Comparison of ENCODE assay signal across 21 cellular contexts in the genomic region with DNA sequence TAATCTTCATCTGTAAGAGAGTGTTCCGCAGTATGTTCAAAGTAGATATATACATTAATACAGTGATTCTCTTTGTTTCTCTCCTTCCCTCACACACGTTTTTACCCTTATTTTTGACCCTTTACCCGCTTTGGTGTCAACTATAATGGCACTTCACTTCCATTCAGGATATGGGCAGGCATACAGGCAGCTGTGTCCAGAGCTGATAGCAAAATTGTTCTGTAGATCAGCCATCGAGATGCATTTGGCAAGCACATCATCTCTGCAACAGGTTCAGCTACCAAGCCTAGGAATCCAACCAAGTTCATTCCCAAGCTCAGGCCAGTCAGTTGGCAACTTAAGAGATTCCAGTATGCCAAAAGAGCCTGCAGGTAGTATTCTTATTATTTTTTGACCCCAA.
"Had no signal": no experiment of that assay in that cellular context is flagged by ENCODE, and none has a peak within 500 bp of the region (broad histone marks: within the 10 kb centered on the region; RNA-seq: fewer than 3 reads in every experiment).

No MANE protein-coding gene starts in this region.

- ATAC-seq: gastrocnemius medialis; left lung; naive thymus-derived CD4-positive, alpha-beta T cell; stimulated activated naive B cell treated with anti-CD40 and anti-IgM and Interleukin-4, amounts not matched to agents 10 μg/mL and 1 μg/mL and 100 μg/mL, for 72 hours; stimulated activated naive CD8-positive, alpha-beta T cell treated with anti-CD3 and anti-CD28 coated beads, Interleukin-15, amount 100 ng/mL, for 72 hours had no signal

- H3K36me3 ChIP-seq: esophagus muscularis mucosa, gastrocnemius medialis, left lung, right atrium auricular region, sigmoid colon, tibial nerve had no signal

- H3K27me3 Mint-ChIP-seq: stimulated activated naive B cell treated with anti-CD40 and anti-IgM and Interleukin-4, amounts not matched to agents 10 μg/mL and 1 μg/mL and 100 μg/mL, for 72 hours; stimulated activated naive CD8-positive, alpha-beta T cell treated with anti-CD3 and anti-CD28 coated beads, Interleukin-15, amount 100 ng/mL, for 72 hours had no signal

- H3K4me3 Mint-ChIP-seq: naive thymus-derived CD4-positive, alpha-beta T cell; neural crest cell; stimulated activated naive B cell treated with anti-CD40 and anti-IgM and Interleukin-4, amounts not matched to agents 10 μg/mL and 1 μg/mL and 100 μg/mL, for 72 hours; stimulated activated naive CD8-positive, alpha-beta T cell treated with anti-CD3 and anti-CD28 coated beads, Interleukin-15, amount 100 ng/mL, for 72 hours had no signal

- H3K4me1 ChIP-seq: esophagus muscularis mucosa, gastrocnemius medialis, right atrium auricular region, sigmoid colon, tibial nerve had no signal

- H3K9me3 ChIP-seq: esophagus muscularis mucosa, gastrocnemius medialis, left lung, right atrium auricular region, sigmoid colon, testis, tibial nerve had no signal

- H3K4me3 ChIP-seq: dorsolateral prefrontal cortex, esophagus muscularis mucosa, gastrocnemius medialis, left lung, lung, right atrium auricular region, sigmoid colon, skin epidermis, testis, tibial nerve had no signal

- DNase-seq: cerebellar nuclear complex; dorsolateral prefrontal cortex; effector CD8-positive, alpha-beta T cell; gastrocnemius medialis; left lung; mesenchymal stem cell; naive thymus-derived CD4-positive, alpha-beta T cell; posterior cingulate gyrus; sigmoid colon; stimulated activated CD4-positive, alpha-beta T cell treated with anti-CD3 and anti-CD28 coated beads, Interleukin-2, amount 100 ng/mL, for 24 hours; stimulated activated CD4-positive, alpha-beta T cell treated with anti-CD3 and anti-CD28 coated beads, Interleukin-4, amount 100 ng/mL, for 4 hours; stimulated activated naive B cell treated with anti-CD40 and anti-IgM and Interleukin-4, amounts not matched to agents 10 μg/mL and 1 μg/mL and 100 μg/mL, for 72 hours; stimulated activated naive CD8-positive, alpha-beta T cell treated with anti-CD3 and anti-CD28 coated beads, Interleukin-15, amount 100 ng/mL, for 72 hours; testis had no signal

- H3K9me3 Mint-ChIP-seq: stimulated activated naive B cell treated with anti-CD40 and anti-IgM and Interleukin-4, amounts not matched to agents 10 μg/mL and 1 μg/mL and 100 μg/mL, for 72 hours; stimulated activated naive CD8-positive, alpha-beta T cell treated with anti-CD3 and anti-CD28 coated beads, Interleukin-15, amount 100 ng/mL, for 72 hours had no signal

- H3K27ac ChIP-seq: dorsolateral prefrontal cortex, epithelial cell of prostate, esophagus muscularis mucosa, gastrocnemius medialis, left lung, right atrium auricular region, sigmoid colon, skin epidermis, testis, tibial nerve had no signal

- H3K27ac Mint-ChIP-seq: naive thymus-derived CD4-positive, alpha-beta T cell; stimulated activated naive B cell treated with anti-CD40 and anti-IgM and Interleukin-4, amounts not matched to agents 10 μg/mL and 1 μg/mL and 100 μg/mL, for 72 hours; stimulated activated naive CD8-positive, alpha-beta T cell treated with anti-CD3 and anti-CD28 coated beads, Interleukin-15, amount 100 ng/mL, for 72 hours had no signal

- H3K4me1 Mint-ChIP-seq: naive thymus-derived CD4-positive, alpha-beta T cell; neural crest cell; stimulated activated naive CD8-positive, alpha-beta T cell treated with anti-CD3 and anti-CD28 coated beads, Interleukin-15, amount 100 ng/mL, for 72 hours had no signal

- H3K27me3 ChIP-seq: esophagus muscularis mucosa, gastrocnemius medialis, left lung, right atrium auricular region, sigmoid colon, testis, tibial nerve had no signal
